In genomic region chr3:38655708-38656300, GRCh38 we compare ENCODE assay signal across 8 cellular contexts. TPM values are rescaled to one million over a fixed set of nuclear protein-coding genes. Genes with fewer than 3 reads are reported as not detected.
A peak's percentile ranks its signal among the peaks of the same experiment; 100 is the strongest.
DNase-seq lines count a peak whose midpoint lies in the region; ATAC-seq and TF ChIP-seq lines count a peak whose summit lies in the region.

No MANE protein-coding gene starts in this region.

- peaks cover 26 to 95% of the 10 kb centered on the region in 2 donors for H3K27me3 ChIP-seq in left lung

- intact Hi-C loops in left lung (cut with DNase I) = no loop called here

- no peak overlapping the region for H3K27ac ChIP-seq in left lung

- no peak overlapping the region for H3K4me3 ChIP-seq in GM12864 (ENCODE audit: low read depth, low read length)
- H3K4me3 ChIP-seq in left lung = no peak overlapping the region

- H3K9me3 ChIP-seq in left lung = peaks cover 0 to 1% of the 10 kb centered on the region in 2 donors

- H3K27me3 Mint-ChIP-seq in activated naive CD8-positive, alpha-beta T cell treated with anti-CD3 and anti-CD28 coated beads, Interleukin-2, amount 50 U/mL, for 24 hours = peaks cover 42% of the 10 kb centered on the region

- peak; percentile 57 for DNase-seq in ACHN
- no peak for DNase-seq in GM12864 (ENCODE audit: low read depth)
- DNase-seq in NCI-H2196 (lab: John Stamatoyannopoulos, UW; ENCODE audit: unreplicated experiment) = peak; percentile 4
- no peak for DNase-seq in activated naive CD8-positive, alpha-beta T cell treated with anti-CD3 and anti-CD28 coated beads, Interleukin-2, amount 50 U/mL, for 24 hours
- DNase-seq in left lung = no peak

- peaks cover 0 to 6% of the 10 kb centered on the region in 2 donors for H3K4me1 ChIP-seq in left lung

- H3K27ac Mint-ChIP-seq in activated naive CD8-positive, alpha-beta T cell treated with anti-CD3 and anti-CD28 coated beads, Interleukin-2, amount 50 U/mL, for 24 hours = no peak overlapping the region

- H3K9me3 Mint-ChIP-seq in activated naive CD8-positive, alpha-beta T cell treated with anti-CD3 and anti-CD28 coated beads, Interleukin-2, amount 50 U/mL, for 24 hours = peaks cover under 1% of the 10 kb centered on the region

- in situ Hi-C loops in ACHN (cut with HindIII; ENCODE audit: low pct_ligation_motif_present, low pct_unique_long_range_greater_than_20kb, low sequenced_read_pairs) = no loop called here

- H3K36me3 Mint-ChIP-seq in activated naive CD8-positive, alpha-beta T cell treated with anti-CD3 and anti-CD28 coated beads, Interleukin-2, amount 50 U/mL, for 24 hours (ENCODE audit: low read depth) = no peaks in the 10 kb centered on the region

- H3K4me1 Mint-ChIP-seq in activated naive CD8-positive, alpha-beta T cell treated with anti-CD3 and anti-CD28 coated beads, Interleukin-2, amount 50 U/mL, for 24 hours = peaks cover 2% of the 10 kb centered on the region

- peak; percentile 48 for TF ChIP-seq CTCF in GM12864 (IDR thresholded peaks at IDR 0.05; ENCODE audit: low read depth, low read length, missing control alignments)
- TF ChIP-seq CTCF in left lung (IDR thresholded peaks at IDR 0.05) = peak in 1 of 2 donors; percentile 26

- peak; percentile 17 for ATAC-seq in activated naive CD8-positive, alpha-beta T cell treated with anti-CD3 and anti-CD28 coated beads, Interleukin-2, amount 50 U/mL, for 24 hours
- peak; percentile 36 for ATAC-seq in left lung
- ATAC-seq in HG03521 (IDR thresholded peaks at IDR 0.05; ENCODE audit: unreplicated experiment) = no peak
- no peak for ATAC-seq in GM21423 (IDR thresholded peaks at IDR 0.05; ENCODE audit: unreplicated experiment)
- ATAC-seq in HG03354 (IDR thresholded peaks at IDR 0.05; ENCODE audit: poor library complexity, severe bottlenecking, unreplicated experiment) = no peak

- H3K36me3 ChIP-seq in left lung = no peaks in the 10 kb centered on the region

- H3K4me3 Mint-ChIP-seq in activated naive CD8-positive, alpha-beta T cell treated with anti-CD3 and anti-CD28 coated beads, Interleukin-2, amount 50 U/mL, for 24 hours = no peak overlapping the region

RNA-seq across cellular contexts. Expression of gene SCN5A, which starts 6.3 kb away (rescaled TPM):
- total RNA-seq in left lung = under 1 TPM; 0.09 to 0.97 TPM

Comparison
In these comparisons a context has a peak if more than half of its experiments do, and no peak if none do; other contexts are left out.
1. DNase-seq: peak in ACHN (single experiment) and NCI-H2196 (single experiment); none in GM12864 (single experiment), activated naive CD8-positive, alpha-beta T cell treated with anti-CD3 and anti-CD28 coated beads, Interleukin-2, amount 50 U/mL, for 24 hours (single experiment) and left lung (0 of 2).
2. ATAC-seq: peak in activated naive CD8-positive, alpha-beta T cell treated with anti-CD3 and anti-CD28 coated beads, Interleukin-2, amount 50 U/mL, for 24 hours (single experiment) and left lung (single experiment); none in HG03521 (single experiment), GM21423 (single experiment) and HG03354 (single experiment).